13 cellular contexts compared by ENCODE assay signal in genomic region chr17:58693751-58694150, GRCh38. TPM values are rescaled to one million over a fixed set of nuclear protein-coding genes. Genes with fewer than 3 reads are reported as not detected.
DNase-seq lines count a peak whose midpoint lies in the region; TF ChIP-seq lines count a peak whose summit lies in the region.
"Had no signal": no experiment of that assay in that cellular context is flagged by ENCODE, and none has a peak within 500 bp of the region (broad histone marks: within the 10 kb centered on the region; RNA-seq: fewer than 3 reads in every experiment).

No MANE protein-coding gene starts in this region.

- peak overlapping the region in 1 of 3 experiments; percentile 95 for H3K27ac Mint-ChIP-seq in nephron

- H3K4me1 ChIP-seq in ES-I3 (ENCODE audit: insufficient read depth, low read length), result peaks cover 3% of the 10 kb centered on the region; the same call in 1 of the 2 replicates
- peaks cover 11% of the 10 kb centered on the region for H3K4me1 ChIP-seq in adipocyte (ENCODE audit: control insufficient read depth, insufficient read depth, low read length)
- peaks cover 7% of the 10 kb centered on the region for H3K4me1 ChIP-seq in colonic mucosa

- H3K27me3 ChIP-seq in adipocyte (replicated peaks; ENCODE audit: control insufficient read depth, insufficient read depth, low read length) (no peaks in the 10 kb centered on the region), colonic mucosa (no peaks in the 10 kb centered on the region)
- H3K27me3 ChIP-seq: thyroid gland had no signal

- intact Hi-C loops in colonic mucosa (cut with DNase I), result loop anchor here (10.0 kb wide), 1 partner anchor 169 kb away; no protein-coding TSS in a partner anchor

- H3K4me3 Mint-ChIP-seq in nephron, result peak overlapping the region; percentile 84 to 94 (median 89)

- H3K9ac ChIP-seq in ES-I3 (ENCODE audit: low read depth, low read length), result peak overlapping the region; percentile 63; the same call in 1 of the 2 replicates
- peak overlapping the region; percentile 5 for H3K9ac ChIP-seq in adipocyte (ENCODE audit: low read length)
- peak overlapping the region in 1 of 2 donors; percentile 26 for H3K9ac ChIP-seq in colonic mucosa (ENCODE audit: low read depth in 2 of 2, low read length in 2 of 2)

- H3K9me3 Mint-ChIP-seq in nephron, result no peaks in the 10 kb centered on the region

- H3K36me3 Mint-ChIP-seq in nephron (ENCODE audit: low read depth), result no peaks in the 10 kb centered on the region

- H3K36me3 ChIP-seq in ES-I3 (ENCODE audit: insufficient read depth, low read length), result no peaks in the 10 kb centered on the region
- H3K36me3 ChIP-seq in KOPT-K1 (ENCODE audit: insufficient read depth, low read length), result peaks cover 47% of the 10 kb centered on the region
- H3K36me3 ChIP-seq in adipocyte (ENCODE audit: control insufficient read depth, insufficient read depth, low read length, severe bottlenecking), result peaks cover 3% of the 10 kb centered on the region
- no peaks in the 10 kb centered on the region for H3K36me3 ChIP-seq in colonic mucosa
- H3K36me3 ChIP-seq: thyroid gland had no signal

- TF ChIP-seq CTCF in nephron (IDR thresholded peaks at IDR 0.05; ENCODE audit: unreplicated experiment in 3 of 3), result no peak
- no peak for TF ChIP-seq CTCF in colonic mucosa (IDR thresholded peaks at IDR 0.05)

- no peaks in the 10 kb centered on the region for H3K27me3 Mint-ChIP-seq in nephron (ENCODE audit: low read depth)

- H3K9me3 ChIP-seq in ES-I3 (ENCODE audit: control insufficient read depth, insufficient read depth, low read length) (no peaks in the 10 kb centered on the region), KOPT-K1 (ENCODE audit: insufficient read depth, low read length, poor library complexity, severe bottlenecking) (peaks cover 5% of the 10 kb centered on the region), adipocyte (ENCODE audit: control insufficient read depth, low read length) (no peaks in the 10 kb centered on the region), colonic mucosa (no peaks in the 10 kb centered on the region)
- H3K9me3 ChIP-seq: thyroid gland had no signal

- H3K4me1 Mint-ChIP-seq in nephron, result peaks cover 19% of the 10 kb centered on the region

- peak overlapping the region; percentile 83 for H3K4me3 ChIP-seq in adipocyte (ENCODE audit: low read length)
- H3K4me3 ChIP-seq in colonic mucosa, result no peak overlapping the region

- DNase-seq in adipocyte (ENCODE audit: low read depth) (no peak), T-helper 9 cell (no peak), colonic mucosa (no peak), foreskin melanocyte (no peak), SKM-1 (lab: John Stamatoyannopoulos, UW; ENCODE audit: unreplicated experiment) (no peak)
- DNase-seq: activated CD4-positive, CD25-positive, alpha-beta regulatory T cell; glutamatergic neuron; NCI-H774; thyroid gland had no signal

- H3K27ac ChIP-seq in KOPT-K1 (ENCODE audit: low read depth, low read length, poor library complexity, severe bottlenecking), result peak overlapping the region; percentile 83
- H3K27ac ChIP-seq in colonic mucosa, result no peak overlapping the region
- H3K27ac ChIP-seq: thyroid gland had no signal

RNA-seq across cellular contexts. Expression of gene RAD51C, which starts 1.3 kb away (rescaled TPM):
- total RNA-seq in colonic mucosa, result 10 to 100 TPM; 13.2 to 20.2 TPM

RNA-seq across cellular contexts. Expression of gene TEX14, which starts 1.9 kb away (rescaled TPM):
- total RNA-seq in colonic mucosa, result under 1 TPM in 1 of 2 donors, not detected in 1; 0.10 TPM
- total RNA-seq: LHCN-M2 had no signal
